In the genomic region with DNA sequence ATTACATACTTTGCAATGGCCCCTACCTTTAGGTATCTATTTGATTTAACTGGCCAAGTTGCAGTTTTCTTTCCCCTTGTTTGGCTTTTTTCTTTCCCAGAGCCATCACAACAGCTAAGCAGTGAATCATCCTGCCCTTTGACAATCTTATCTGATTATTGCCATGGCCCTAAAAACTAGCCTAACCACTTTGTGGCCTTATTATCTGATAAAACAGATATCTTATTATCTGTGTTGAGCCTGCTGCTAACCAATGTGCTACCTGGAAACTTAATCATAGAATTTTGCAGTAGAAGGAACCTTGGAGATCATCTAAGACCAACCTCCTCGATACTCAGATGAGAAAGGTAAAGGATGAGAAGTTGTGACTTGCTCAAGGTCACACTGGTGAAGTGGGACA, we compare ENCODE assay signal across 26 cellular contexts. TPM values are rescaled to one million over a fixed set of nuclear protein-coding genes. Genes with fewer than 3 reads are reported as not detected.
DNase-seq lines count a peak whose midpoint lies in the region; ATAC-seq and TF ChIP-seq lines count a peak whose summit lies in the region.
"Had no signal": no experiment of that assay in that cellular context is flagged by ENCODE, and none has a peak within 500 bp of the region (broad histone marks: within the 10 kb centered on the region; RNA-seq: fewer than 3 reads in every experiment).

No MANE protein-coding gene starts in this region.

- H3K4me1 ChIP-seq in foreskin keratinocyte = peaks cover 28% of the 10 kb centered on the region
- peaks cover 0 to 51% (median 39%) of the 10 kb centered on the region in 5 donors for H3K4me1 ChIP-seq in subcutaneous abdominal adipose tissue (ENCODE audit: control insufficient read depth in 5 of 5, insufficient read depth in 5 of 5, low read length in 5 of 5)
- H3K4me1 ChIP-seq: BE2C had no signal

- intact Hi-C loops in cardiac septum (cut with DNase I) = no loop called here

- H3K27me3 ChIP-seq in foreskin keratinocyte (no peaks in the 10 kb centered on the region), subcutaneous abdominal adipose tissue (ENCODE audit: control insufficient read depth in 5 of 5, insufficient read depth in 4 of 5, low read length in 5 of 5) (no peaks in the 10 kb centered on the region)
- H3K27me3 ChIP-seq: adrenal gland, BE2C, pancreas, SJSA1 had no signal

- H3K27ac ChIP-seq in foreskin keratinocyte = no peak overlapping the region
- H3K27ac ChIP-seq in subcutaneous abdominal adipose tissue (ENCODE audit: low read depth, low read length) = peak overlapping the region; percentile 9
- H3K27ac ChIP-seq: adrenal gland, lower lobe of right lung, pancreas, PC-9, SJSA1 had no signal

- H3K9me3 ChIP-seq in subcutaneous abdominal adipose tissue (ENCODE audit: control insufficient read depth in 5 of 5, low read length in 5 of 5) = no peaks in the 10 kb centered on the region
- H3K9me3 ChIP-seq: adrenal gland, BE2C, lower lobe of right lung, pancreas, SJSA1 had no signal

- ATAC-seq in activated CD8-positive, alpha-beta memory T cell treated with anti-CD3 and anti-CD28 coated beads, Interleukin-2, amount 10 ng/mL, durations not matched to agents 7 days and 5 days = no peak
- no peak for ATAC-seq in SK-N-SH treated with all-trans-retinoic acid at 6 μM for 48 hours
- peak; percentile 14 for ATAC-seq in foreskin keratinocyte
- ATAC-seq: lower lobe of right lung; naive thymus-derived CD8-positive, alpha-beta T cell; pancreas; sciatic nerve had no signal

- H3K4me1 Mint-ChIP-seq in activated CD8-positive, alpha-beta memory T cell treated with anti-CD3 and anti-CD28 coated beads, Interleukin-2, amount 10 ng/mL, durations not matched to agents 7 days and 5 days = peaks cover 25% of the 10 kb centered on the region

- H3K27me3 Mint-ChIP-seq in activated CD8-positive, alpha-beta memory T cell treated with anti-CD3 and anti-CD28 coated beads, Interleukin-2, amount 10 ng/mL, durations not matched to agents 7 days and 5 days = no peaks in the 10 kb centered on the region
- H3K27me3 Mint-ChIP-seq: naive thymus-derived CD8-positive, alpha-beta T cell had no signal

- no peak for DNase-seq in activated CD8-positive, alpha-beta memory T cell treated with anti-CD3 and anti-CD28 coated beads, Interleukin-2, amount 10 ng/mL, durations not matched to agents 7 days and 5 days
- DNase-seq in activated CD8-positive, alpha-beta memory T cell treated with anti-CD3 and anti-CD28 coated beads for 24 hours = no peak
- DNase-seq in foreskin keratinocyte (peak in 1 of 2 donors; percentile 33), cardiac septum (ENCODE audit: low spot score) (no peak), NCI-H2196 treated with DMSO at 0.1 percent for 48 hours (lab: John Stamatoyannopoulos, UW; ENCODE audit: unreplicated experiment) (no peak), cortex of kidney (lab: John Stamatoyannopoulos, UW) (no peak)
- DNase-seq: activated CD4-positive, CD25-positive, alpha-beta regulatory T cell; activated effector memory CD4-positive, alpha-beta T cell treated with anti-CD3 and anti-CD28 coated beads, Interleukin-2, amount 50 U/mL, for 16 hours; adrenal gland; BE2C; Calu3; caudate nucleus; effector CD8-positive, alpha-beta T cell; GOT3; lower lobe of right lung; naive thymus-derived CD8-positive, alpha-beta T cell; NCI-H146; NCI-H2171; NCI-H774; pancreas; stimulated activated naive CD4-positive, alpha-beta T cell had no signal

- H3K9ac ChIP-seq in subcutaneous abdominal adipose tissue (ENCODE audit: low read length in 5 of 5) = no peak overlapping the region

- H3K27ac Mint-ChIP-seq in activated CD8-positive, alpha-beta memory T cell treated with anti-CD3 and anti-CD28 coated beads, Interleukin-2, amount 10 ng/mL, durations not matched to agents 7 days and 5 days = peak overlapping the region; percentile 17
- H3K27ac Mint-ChIP-seq: naive thymus-derived CD8-positive, alpha-beta T cell had no signal

- no peak for TF ChIP-seq CTCF in foreskin keratinocyte (conservative IDR thresholded peaks at IDR 0.05)

- CTCF ChIA-PET in activated CD8-positive, alpha-beta memory T cell treated with anti-CD3 and anti-CD28 coated beads, Interleukin-2, amount 10 ng/mL, durations not matched to agents 7 days and 5 days (lab: Charles Lee) = interaction anchor here (1.6 kb wide), 1 partner anchor 171 kb away, joined by 3 read pairs; no protein-coding TSS in a partner anchor

- no peak overlapping the region for H3K4me3 ChIP-seq in subcutaneous abdominal adipose tissue (ENCODE audit: low read depth in 1 of 5, low read length in 5 of 5)
- H3K4me3 ChIP-seq: adrenal gland, lower lobe of right lung, pancreas, PC-9, SJSA1 had no signal

- peaks cover 0 to 13% (median 0%) of the 10 kb centered on the region in 5 donors for H3K36me3 ChIP-seq in subcutaneous abdominal adipose tissue (ENCODE audit: control insufficient read depth in 5 of 5, insufficient read depth in 5 of 5, low read length in 5 of 5)
- H3K36me3 ChIP-seq: adrenal gland, BE2C, pancreas, SJSA1 had no signal

- no peaks in the 10 kb centered on the region for H3K9me3 Mint-ChIP-seq in activated CD8-positive, alpha-beta memory T cell treated with anti-CD3 and anti-CD28 coated beads, Interleukin-2, amount 10 ng/mL, durations not matched to agents 7 days and 5 days (ENCODE audit: low read depth)
- H3K9me3 Mint-ChIP-seq: naive thymus-derived CD8-positive, alpha-beta T cell had no signal

- H3K36me3 Mint-ChIP-seq in activated CD8-positive, alpha-beta memory T cell treated with anti-CD3 and anti-CD28 coated beads, Interleukin-2, amount 10 ng/mL, durations not matched to agents 7 days and 5 days = peaks cover 43% of the 10 kb centered on the region

- H3K4me3 Mint-ChIP-seq in activated CD8-positive, alpha-beta memory T cell treated with anti-CD3 and anti-CD28 coated beads, Interleukin-2, amount 10 ng/mL, durations not matched to agents 7 days and 5 days = no peak overlapping the region
- H3K4me3 Mint-ChIP-seq: naive thymus-derived CD8-positive, alpha-beta T cell had no signal

TF ChIP-seq in SK-N-SH treated with all-trans-retinoic acid at 6 μM for 48 hours, 23 proteins besides CTCF, POLR2A, EP300 and RAD21:
- 0 out of 2 replicates have a peak, but pooled peaks have one; percentile 30 for TF ChIP-seq ISL1 (CRISPR knock-in tag; IDR thresholded peaks at IDR 0.05)
- TF ChIP-seq BACH2 (CRISPR knock-in tag; IDR thresholded peaks at IDR 0.05; ENCODE audit: borderline replicate concordance) = no peak
- no peak for TF ChIP-seq ARNTL (CRISPR knock-in tag; IDR thresholded peaks at IDR 0.05; ENCODE audit: borderline replicate concordance, low read depth)

RNA-seq across cellular contexts. Expression of gene EIF4E3, which starts 37.1 kb away (rescaled TPM):
- total RNA-seq in activated CD8-positive, alpha-beta memory T cell treated with anti-CD3 and anti-CD28 coated beads, Interleukin-2, amount 10 ng/mL, durations not matched to agents 7 days and 5 days = 10 to 100 TPM; 56.5 to 61.9 TPM
- total RNA-seq in foreskin keratinocyte (2.1 and 2.6 TPM in 2 replicates), cardiac septum (54.7 TPM)
- polyA plus RNA-seq in foreskin keratinocyte = 1.3 and 1.7 TPM in 2 replicates
- total RNA-seq: PC-9 had no signal

Comparison
In these comparisons a context has a peak if more than half of its experiments do, and no peak if none do; other contexts are left out.
1. RNA of gene EIF4E3, which starts 37.1 kb away (total RNA-seq): 56.5 to 61.9 TPM in activated CD8-positive, alpha-beta memory T cell treated with anti-CD3 and anti-CD28 coated beads, Interleukin-2, amount 10 ng/mL, durations not matched to agents 7 days and 5 days and 54.7 TPM in cardiac septum (single experiment); 2.1 to 2.6 TPM in foreskin keratinocyte; every median in the first group is over 10 times any median in the second.